ENCODE assay signal across 15 cellular contexts in genomic region chr19:38660724-38661123, GRCh38. TPM values are rescaled to one million over a fixed set of nuclear protein-coding genes. Genes with fewer than 3 reads are reported as not detected.
DNase-seq lines count a peak whose midpoint lies in the region; ATAC-seq and TF ChIP-seq lines count a peak whose summit lies in the region.
"Had no signal": no experiment of that assay in that cellular context is flagged by ENCODE, and none has a peak within 500 bp of the region (broad histone marks: within the 10 kb centered on the region; RNA-seq: fewer than 3 reads in every experiment).

No MANE protein-coding gene starts in this region.

- no peaks in the 10 kb centered on the region for H3K27me3 Mint-ChIP-seq in CD14-positive monocyte (ENCODE audit: low read depth in 3 of 3)
- H3K27me3 Mint-ChIP-seq in activated T-helper 17 cell treated with anti-CD3 and anti-CD28 coated beads, Interleukin-2, amount 50 U/mL, for 72 hours = no peaks in the 10 kb centered on the region

- H3K36me3 Mint-ChIP-seq in CD14-positive monocyte = peaks cover 27 to 36% of the 10 kb centered on the region in 2 donors
- H3K36me3 Mint-ChIP-seq in activated T-helper 17 cell treated with anti-CD3 and anti-CD28 coated beads, Interleukin-2, amount 50 U/mL, for 72 hours (ENCODE audit: low read depth) = peaks cover 70% of the 10 kb centered on the region

- H3K4me1 Mint-ChIP-seq in CD14-positive monocyte = peaks cover 70% of the 10 kb centered on the region
- H3K4me1 Mint-ChIP-seq in activated T-helper 17 cell treated with anti-CD3 and anti-CD28 coated beads, Interleukin-2, amount 50 U/mL, for 72 hours = peaks cover 38% of the 10 kb centered on the region

- no peaks in the 10 kb centered on the region for H3K27me3 ChIP-seq in right cardiac atrium (ENCODE audit: control insufficient read depth, insufficient read depth)
- H3K27me3 ChIP-seq in psoas muscle (ENCODE audit: insufficient read depth in 3 of 3, low read length in 2 of 3) = no peaks in the 10 kb centered on the region

- no peaks in the 10 kb centered on the region for H3K9me3 ChIP-seq in right cardiac atrium (ENCODE audit: control insufficient read depth, low read length)
- H3K9me3 ChIP-seq in psoas muscle = no peaks in the 10 kb centered on the region

- no peaks in the 10 kb centered on the region for H3K36me3 ChIP-seq in psoas muscle (ENCODE audit: insufficient read depth in 1 of 2, low read depth in 1 of 2)

- TF ChIP-seq CTCF in CD14-positive monocyte (IDR thresholded peaks at IDR 0.05) = no peak
- TF ChIP-seq CTCF in psoas muscle (IDR thresholded peaks at IDR 0.05) = no peak

- DNase-seq in CD14-positive monocyte (ENCODE audit: low spot score) = no peak
- DNase-seq in right cardiac atrium = no peak
- no peak for DNase-seq in psoas muscle
- no peak for DNase-seq in NCI-H524 treated with DMSO at 0.1 percent for 48 hours (lab: John Stamatoyannopoulos, UW)
- no peak for DNase-seq in activated CD4-positive, alpha-beta T cell treated with anti-CD3 and anti-CD28 coated beads for 4 hours
- no peak for DNase-seq in GM19238 (ENCODE audit: insufficient read length, low spot score)
- DNase-seq in stimulated activated CD4-positive, alpha-beta T cell treated with anti-CD3 and anti-CD28 coated beads, Interleukin-4, amount 100 ng/mL, for 4 hours = no peak
- DNase-seq: activated CD4-positive, CD25-positive, alpha-beta regulatory T cell treated with anti-CD3 and anti-CD28 coated beads, Interleukin-2, amount 50 U/mL, for 72 hours; activated gamma-delta T cell treated with Interleukin-2 at 50 U/mL for 16 hours; AML-193; endodermal cell; NCI-H2171; SIG-M5 had no signal

- H3K27ac Mint-ChIP-seq in CD14-positive monocyte = peak overlapping the region in 6 of 7 donors; percentile 9 to 80 (median 32)
- H3K27ac Mint-ChIP-seq in activated T-helper 17 cell treated with anti-CD3 and anti-CD28 coated beads, Interleukin-2, amount 50 U/mL, for 72 hours = peak overlapping the region; percentile 20
- H3K27ac Mint-ChIP-seq: endodermal cell had no signal

- H3K4me3 Mint-ChIP-seq in CD14-positive monocyte = no peak overlapping the region
- no peak overlapping the region for H3K4me3 Mint-ChIP-seq in activated T-helper 17 cell treated with anti-CD3 and anti-CD28 coated beads, Interleukin-2, amount 50 U/mL, for 72 hours
- H3K4me3 Mint-ChIP-seq: endodermal cell had no signal

- intact Hi-C loops in CD14-positive monocyte (cut with micrococcal nuclease) (no loop called here), right cardiac atrium (cut with DNase I) (no loop called here), psoas muscle (cut with DNase I) (loop anchor here in 1 of 2 donors (5.0 kb wide), 1 partner anchor 37 kb away; no protein-coding TSS in a partner anchor)

- H3K9me3 Mint-ChIP-seq in CD14-positive monocyte = no peaks in the 10 kb centered on the region
- H3K9me3 Mint-ChIP-seq in activated T-helper 17 cell treated with anti-CD3 and anti-CD28 coated beads, Interleukin-2, amount 50 U/mL, for 72 hours = no peaks in the 10 kb centered on the region
- H3K9me3 Mint-ChIP-seq: endodermal cell had no signal

- H3K27ac ChIP-seq in right cardiac atrium (ENCODE audit: low read length) = peak overlapping the region; percentile 77
- peak overlapping the region; percentile 95 for H3K27ac ChIP-seq in psoas muscle

- ATAC-seq in activated T-helper 17 cell treated with anti-CD3 and anti-CD28 coated beads, Interleukin-2, amount 50 U/mL, for 72 hours (replicated peaks) = no peak
- ATAC-seq in right cardiac atrium (no peak), psoas muscle (no peak)
- ATAC-seq: K562 had no signal

- 72% methylated on average over 9 of the region's 9 CpGs for WGBS in right cardiac atrium
- 82 to 96% (median 88%) methylated on average over 9 of the region's 9 CpGs for WGBS in psoas muscle, 3 donors

- H3K4me3 ChIP-seq in right cardiac atrium (ENCODE audit: low read length) = no peak overlapping the region
- no peak overlapping the region for H3K4me3 ChIP-seq in psoas muscle
- H3K4me3 ChIP-seq: K562 had no signal

- H3K4me1 ChIP-seq in right cardiac atrium (ENCODE audit: control insufficient read depth, insufficient read depth, low read length) = peaks cover 57% of the 10 kb centered on the region
- peaks cover 95% of the 10 kb centered on the region for H3K4me1 ChIP-seq in psoas muscle

RNA-seq across cellular contexts. Expression of gene ACTN4, which starts 13.3 kb away (rescaled TPM):
- 10 to 100 TPM in 1 of 2 donors, 1 to 10 TPM in 1; 8.4 to 16.0 TPM for polyA plus RNA-seq in CD14-positive monocyte
- total RNA-seq in activated T-helper 17 cell treated with anti-CD3 and anti-CD28 coated beads, Interleukin-2, amount 50 U/mL, for 72 hours = 100 to 1,000 TPM; 312 to 393 TPM
- 100 to 1,000 TPM; 116 to 226 (median 122) TPM for total RNA-seq in right cardiac atrium
- polyA plus RNA-seq in right cardiac atrium = 87.4 TPM
- 100 to 1,000 TPM in 1 of 4 donors, 10 to 100 TPM in 3; 79.9 to 127 (median 89.2) TPM for total RNA-seq in psoas muscle
- polyA plus RNA-seq in psoas muscle = 10 to 100 TPM; 38.3 to 45.2 (median 43.0) TPM

RNA-seq across cellular contexts. Expression of gene EIF3K, which starts 41.7 kb away (rescaled TPM):
- polyA plus RNA-seq in CD14-positive monocyte = 100 to 1,000 TPM; 326 to 381 TPM
- total RNA-seq in activated T-helper 17 cell treated with anti-CD3 and anti-CD28 coated beads, Interleukin-2, amount 50 U/mL, for 72 hours = 100 to 1,000 TPM; 172 to 301 TPM
- 100 to 1,000 TPM; 477 to 576 (median 534) TPM for total RNA-seq in right cardiac atrium
- 829 TPM for polyA plus RNA-seq in right cardiac atrium
- total RNA-seq in psoas muscle = 100 to 1,000 TPM; 367 to 549 (median 436) TPM
- polyA plus RNA-seq in psoas muscle = 100 to 1,000 TPM; 422 to 984 (median 637) TPM

RNA-seq across cellular contexts. Expression of gene MAP4K1, which starts 43.0 kb away (rescaled TPM):
- polyA plus RNA-seq in CD14-positive monocyte (10 to 100 TPM; 19.8 to 22.4 TPM), right cardiac atrium (0.88 TPM), psoas muscle (under 1 TPM; 0.36 to 0.68 (median 0.64) TPM)
- 100 to 1,000 TPM; 310 to 354 TPM for total RNA-seq in activated T-helper 17 cell treated with anti-CD3 and anti-CD28 coated beads, Interleukin-2, amount 50 U/mL, for 72 hours
- total RNA-seq in right cardiac atrium (1 to 10 TPM; 1.0 to 4.4 (median 3.0) TPM), psoas muscle (1 to 10 TPM in 3 of 4 donors, under 1 TPM in 1; 0.67 to 1.4 (median 1.2) TPM)

Comparison
In these comparisons a context has a peak if more than half of its experiments do, and no peak if none do; other contexts are left out.
1. RNA of gene MAP4K1, which starts 43.0 kb away (total RNA-seq): 310 to 354 TPM in activated T-helper 17 cell treated with anti-CD3 and anti-CD28 coated beads, Interleukin-2, amount 50 U/mL, for 72 hours; 1.0 to 4.4 TPM in right cardiac atrium and 0.67 to 1.4 TPM in psoas muscle; every median in the first group is over 10 times any median in the second.